Comparison of ENCODE assay signal across 18 cellular contexts in the genomic region with DNA sequence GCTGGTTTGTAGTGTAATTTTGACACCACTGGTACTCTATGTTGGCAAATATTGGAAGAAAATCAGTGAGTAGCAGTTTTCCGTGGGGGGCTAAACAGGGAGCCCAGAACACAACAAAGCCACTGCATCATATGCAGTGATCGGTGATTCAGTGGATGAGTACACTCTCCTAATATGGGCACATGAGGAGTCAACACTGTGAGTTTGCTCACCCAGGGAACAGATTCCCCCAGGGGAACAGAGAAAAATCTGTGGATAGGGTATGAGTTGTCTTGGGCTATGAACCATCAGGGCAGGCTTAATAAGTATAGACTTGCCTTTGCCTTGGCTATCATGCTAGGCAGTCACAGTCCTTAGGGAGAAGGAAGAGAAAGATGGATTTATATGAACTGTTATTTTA.
DNase-seq lines count a peak whose midpoint lies in the region; ATAC-seq, FAIRE-seq and TF ChIP-seq lines count a peak whose summit lies in the region.
"Had no signal": no experiment of that assay in that cellular context is flagged by ENCODE, and none has a peak within 500 bp of the region (broad histone marks: within the 10 kb centered on the region; RNA-seq: fewer than 3 reads in every experiment).

No MANE protein-coding gene starts in this region.

- WGBS in GM12878 (ENCODE audit: insufficient coverage, insufficient replicate concordance, low lambda C conversion rate, missing lambda C conversion rate) = 17% methylated on average over 2 of the region's 2 CpGs

- no peaks in the 10 kb centered on the region for H4K20me1 ChIP-seq in GM12878 (ENCODE audit: control insufficient read depth, insufficient read depth)

- no peaks in the 10 kb centered on the region for H3K27me3 Mint-ChIP-seq in effector memory CD8-positive, alpha-beta T cell
- H3K27me3 Mint-ChIP-seq: activated naive CD8-positive, alpha-beta T cell treated with anti-CD3 and anti-CD28 coated beads, Interleukin-2, amount 10 ng/mL, durations not matched to agents 7 days and 5 days; T-cell had no signal

- H3K9me3 Mint-ChIP-seq in effector memory CD8-positive, alpha-beta T cell = peaks cover 7 to 16% of the 10 kb centered on the region in 2 donors
- H3K9me3 Mint-ChIP-seq: activated naive CD8-positive, alpha-beta T cell treated with anti-CD3 and anti-CD28 coated beads, Interleukin-2, amount 10 ng/mL, durations not matched to agents 7 days and 5 days; T-cell had no signal

- H3K4me3 Mint-ChIP-seq in effector memory CD8-positive, alpha-beta T cell = no peak overlapping the region
- H3K4me3 Mint-ChIP-seq: activated naive CD8-positive, alpha-beta T cell treated with anti-CD3 and anti-CD28 coated beads, Interleukin-2, amount 10 ng/mL, durations not matched to agents 7 days and 5 days; T-cell had no signal

- H3K27ac Mint-ChIP-seq in effector memory CD8-positive, alpha-beta T cell = no peak overlapping the region
- H3K27ac Mint-ChIP-seq: activated naive CD8-positive, alpha-beta T cell treated with anti-CD3 and anti-CD28 coated beads, Interleukin-2, amount 10 ng/mL, durations not matched to agents 7 days and 5 days; T-cell had no signal

- intact Hi-C loops in GM12878 (cut with micrococcal nuclease; ENCODE audit: unreplicated experiment) = no loop called here

- BruUV-seq in GM12878 (replicated peaks; lab: Mats Ljungman, UMichigan) = no TSS peak

- no peaks in the 10 kb centered on the region for H3K4me1 ChIP-seq in GM12878 (ENCODE audit: control insufficient read depth, insufficient read depth, low read length)
- H3K4me1 ChIP-seq: prostate gland, transverse colon had no signal

- H3K9me3 ChIP-seq in MG63 (no peaks in the 10 kb centered on the region), GM12878 (replicated peaks; ENCODE audit: control insufficient read depth, insufficient read depth, low read length) (no peaks in the 10 kb centered on the region)
- H3K9me3 ChIP-seq: prostate gland, transverse colon had no signal

- H3K36me3 ChIP-seq in MG63 (no peaks in the 10 kb centered on the region), GM12878 (ENCODE audit: control insufficient read depth in 2 of 2, insufficient read depth in 2 of 2, low read length in 1 of 2) (no peaks in the 10 kb centered on the region)
- H3K36me3 ChIP-seq: prostate gland, transverse colon had no signal

- no peak overlapping the region for H3K4me3 ChIP-seq in AG10803 (ENCODE audit: low read length)
- no peak overlapping the region for H3K4me3 ChIP-seq in MG63
- no peak overlapping the region for H3K4me3 ChIP-seq in GM12878
- H3K4me3 ChIP-seq: prostate gland, transverse colon had no signal

- no peak for TF ChIP-seq CTCF in AG10803 (conservative IDR thresholded peaks at IDR 0.05; ENCODE audit: low read length)
- no peak for TF ChIP-seq CTCF in GM12878 (IDR thresholded peaks at IDR 0.05 in 2 of 3, conservative IDR thresholded peaks at IDR 0.05 in 1 of 3; ENCODE audit: control insufficient read depth in 2 of 3, extremely low read depth in 1 of 3, insufficient read depth in 1 of 3, low read depth in 3 of 3, low read length in 3 of 3)

- no peak overlapping the region for H2AFZ ChIP-seq in GM12878 (ENCODE audit: control insufficient read depth, low read depth, low read length)

- TF ChIP-seq RAD21 in GM12878 (IDR thresholded peaks at IDR 0.05; ENCODE audit: insufficient read depth, low read depth, low read length) = no peak

- in situ Hi-C loops in GM12878 (cut with MboI) = no loop called here

- no peaks in the 10 kb centered on the region for H3K36me3 Mint-ChIP-seq in effector memory CD8-positive, alpha-beta T cell (ENCODE audit: insufficient read depth)
- H3K36me3 Mint-ChIP-seq: activated naive CD8-positive, alpha-beta T cell treated with anti-CD3 and anti-CD28 coated beads, Interleukin-2, amount 10 ng/mL, durations not matched to agents 7 days and 5 days; T-cell had no signal

- TF ChIP-seq POLR2A in GM12878 (IDR thresholded peaks at IDR 0.05; ENCODE audit: low read depth, low read length) = no peak

- no peak overlapping the region for H3K4me2 ChIP-seq in GM12878 (ENCODE audit: control insufficient read depth, insufficient read depth)

- DNase-seq in AG10803 (ENCODE audit: low read depth) (peak; percentile 14), MG63 (peak; percentile 24), GM12878 (ENCODE audit: low read depth, low spot score) (no peak), iPS-NIHi7 (ENCODE audit: extremely low spot score) (peak; percentile 8), globus pallidus (ENCODE audit: low spot score) (no peak)
- no peak for DNase-seq in effector memory CD8-positive, alpha-beta T cell
- DNase-seq: activated naive CD8-positive, alpha-beta T cell treated with anti-CD3 and anti-CD28 coated beads, Interleukin-2, amount 10 ng/mL, durations not matched to agents 7 days and 5 days; cortex of kidney; glutamatergic neuron; left colon; NCI-H1105 treated with DMSO at 0.1 percent for 48 hours; NCI-H446; stimulated activated CD8-positive, alpha-beta memory T cell treated with anti-CD3 and anti-CD28 coated beads, Interleukin-4, amount 100 ng/mL, for 48 hours; T-cell; transverse colon had no signal

- no peak for TF ChIP-seq EP300 in GM12878 (IDR thresholded peaks at IDR 0.05; ENCODE audit: borderline replicate concordance in 1 of 2, control insufficient read depth in 1 of 2, low read depth in 2 of 2, low read length in 2 of 2)

- no peaks in the 10 kb centered on the region for H3K4me1 Mint-ChIP-seq in effector memory CD8-positive, alpha-beta T cell (ENCODE audit: low read depth in 2 of 2)
- H3K4me1 Mint-ChIP-seq: activated naive CD8-positive, alpha-beta T cell treated with anti-CD3 and anti-CD28 coated beads, Interleukin-2, amount 10 ng/mL, durations not matched to agents 7 days and 5 days; T-cell had no signal

- no peak for FAIRE-seq in GM12878 (lab: Jason Lieb, UNC)

- H3K79me2 ChIP-seq in GM12878 (ENCODE audit: control insufficient read depth, insufficient read depth, low read length) = no peaks in the 10 kb centered on the region

- CTCF ChIA-PET in GM12878 (lab: Yijun Ruan, JAX) = no interaction called here

- POLR2A ChIA-PET in GM12878 (lab: Charles Lee) = no interaction called here

- ATAC-seq in GM12878 (peak; percentile 56), HG02870 (IDR thresholded peaks at IDR 0.05; ENCODE audit: unreplicated experiment) (no peak), GM18511 (IDR thresholded peaks at IDR 0.05; ENCODE audit: unreplicated experiment) (no peak)
- ATAC-seq in effector memory CD8-positive, alpha-beta T cell (replicated peaks) = no peak
- ATAC-seq: left colon, T-cell had no signal

- H3K9ac ChIP-seq in GM12878 (ENCODE audit: control insufficient read depth, insufficient read depth, low read length) = no peak overlapping the region

- no peak overlapping the region for H3K27ac ChIP-seq in GM12878 (ENCODE audit: control insufficient read depth, insufficient read depth)
- H3K27ac ChIP-seq: prostate gland, transverse colon had no signal

- SMC1A ChIA-PET in GM12878 (lab: Charles Lee; ENCODE audit: uncharacterized antibody, unreplicated experiment) = no interaction called here

- H3K27me3 ChIP-seq in MG63 = no peaks in the 10 kb centered on the region
- no peaks in the 10 kb centered on the region for H3K27me3 ChIP-seq in GM12878 (replicated peaks in 1 of 2; ENCODE audit: control insufficient read depth in 2 of 2, insufficient read depth in 2 of 2, low read length in 1 of 2)
- H3K27me3 ChIP-seq: transverse colon had no signal

- RAD21 ChIA-PET in GM12878 (lab: Charles Lee; ENCODE audit: unreplicated experiment) = no interaction called here

TF ChIP-seq in GM12878, 131 proteins besides CTCF, POLR2A, EP300 and RAD21:
- TF ChIP-seq IRF4 (IDR thresholded peaks at IDR 0.05; ENCODE audit: low read depth, low read length) (no peak), TCF3 (IDR thresholded peaks at IDR 0.05; ENCODE audit: borderline replicate concordance, insufficient read depth, low read depth, low read length) (no peak), POLR2AphosphoS2 (IDR thresholded peaks at IDR 0.05; ENCODE audit: low read depth, low read length) (no peak), BCL11A (IDR thresholded peaks at IDR 0.05; ENCODE audit: low read depth, low read length) (no peak), RCOR1 (conservative IDR thresholded peaks at IDR 0.05; ENCODE audit: low read depth, low read length) (no peak), MTA3 (IDR thresholded peaks at IDR 0.05; ENCODE audit: borderline replicate concordance, low read length) (no peak), MYC (IDR thresholded peaks at IDR 0.05; ENCODE audit: insufficient read depth, insufficient read length, insufficient replicate concordance, low read length, severe bottlenecking) (no peak)

Comparison
In these comparisons a context has a peak if more than half of its experiments do, and no peak if none do; other contexts are left out.
1. DNase-seq: peak in AG10803 (single experiment), MG63 (single experiment) and iPS-NIHi7 (single experiment); none in GM12878 (single experiment), effector memory CD8-positive, alpha-beta T cell (0 of 3) and globus pallidus (single experiment).